In the genomic region with DNA sequence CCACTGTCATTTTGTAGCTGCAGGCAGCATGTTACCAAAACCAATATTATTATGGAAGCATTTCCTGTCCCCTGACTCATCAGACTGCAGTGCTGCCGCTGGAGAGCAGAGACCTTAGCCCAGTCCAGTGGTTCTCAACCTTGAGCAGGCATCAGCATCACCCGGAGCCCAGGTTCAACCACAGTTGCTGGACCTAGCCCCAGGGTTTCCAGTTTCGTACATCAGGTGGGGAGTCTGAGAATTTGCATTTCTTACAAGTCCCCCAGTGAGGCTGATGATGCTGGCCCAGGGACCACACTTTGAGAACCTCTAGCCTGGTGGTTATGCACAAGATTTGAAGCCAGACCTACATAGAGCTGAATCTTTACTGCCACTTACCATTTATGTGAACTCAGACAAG, we compare ENCODE assay signal across 17 cellular contexts. TPM values are rescaled to one million over a fixed set of nuclear protein-coding genes. Genes with fewer than 3 reads are reported as not detected.
DNase-seq lines count a peak whose midpoint lies in the region; ATAC-seq and TF ChIP-seq lines count a peak whose summit lies in the region.
"Had no signal": no experiment of that assay in that cellular context is flagged by ENCODE, and none has a peak within 500 bp of the region (broad histone marks: within the 10 kb centered on the region; RNA-seq: fewer than 3 reads in every experiment).

No MANE protein-coding gene starts in this region.

- peaks cover 2% of the 10 kb centered on the region for H3K9me3 Mint-ChIP-seq in activated CD8-positive, alpha-beta memory T cell treated with anti-CD3 and anti-CD28 coated beads, Interleukin-2, amount 10 ng/mL, durations not matched to agents 7 days and 5 days (ENCODE audit: low read depth)
- no peaks in the 10 kb centered on the region for H3K9me3 Mint-ChIP-seq in stimulated activated memory B cell treated with anti-CD40 and anti-IgM and Interleukin-4, amounts not matched to agents 10 μg/mL and 1 μg/mL and 100 μg/mL, for 72 hours
- H3K9me3 Mint-ChIP-seq: CD8-positive, alpha-beta T cell had no signal

- no peak for TF ChIP-seq CTCF in foreskin fibroblast (IDR thresholded peaks at IDR 0.05; ENCODE audit: low read depth, low read length)

- H3K4me1 Mint-ChIP-seq in activated CD8-positive, alpha-beta memory T cell treated with anti-CD3 and anti-CD28 coated beads, Interleukin-2, amount 10 ng/mL, durations not matched to agents 7 days and 5 days, result peaks cover 56% of the 10 kb centered on the region
- peaks cover 35% of the 10 kb centered on the region for H3K4me1 Mint-ChIP-seq in stimulated activated memory B cell treated with anti-CD40 and anti-IgM and Interleukin-4, amounts not matched to agents 10 μg/mL and 1 μg/mL and 100 μg/mL, for 72 hours

- peaks cover 29% of the 10 kb centered on the region for H3K36me3 Mint-ChIP-seq in activated CD8-positive, alpha-beta memory T cell treated with anti-CD3 and anti-CD28 coated beads, Interleukin-2, amount 10 ng/mL, durations not matched to agents 7 days and 5 days
- H3K36me3 Mint-ChIP-seq in stimulated activated memory B cell treated with anti-CD40 and anti-IgM and Interleukin-4, amounts not matched to agents 10 μg/mL and 1 μg/mL and 100 μg/mL, for 72 hours, result peaks cover 52% of the 10 kb centered on the region
- H3K36me3 Mint-ChIP-seq: CD8-positive, alpha-beta T cell had no signal

- H3K27me3 Mint-ChIP-seq in activated CD8-positive, alpha-beta memory T cell treated with anti-CD3 and anti-CD28 coated beads, Interleukin-2, amount 10 ng/mL, durations not matched to agents 7 days and 5 days, result no peaks in the 10 kb centered on the region
- H3K27me3 Mint-ChIP-seq in stimulated activated memory B cell treated with anti-CD40 and anti-IgM and Interleukin-4, amounts not matched to agents 10 μg/mL and 1 μg/mL and 100 μg/mL, for 72 hours, result no peaks in the 10 kb centered on the region
- H3K27me3 Mint-ChIP-seq: activated naive CD4-positive, alpha-beta T cell treated with anti-CD3 and anti-CD28 coated beads, Interleukin-2, amount 10 ng/mL, durations not matched to agents 7 days and 5 days had no signal

- no peak overlapping the region for H3K4me3 Mint-ChIP-seq in activated CD8-positive, alpha-beta memory T cell treated with anti-CD3 and anti-CD28 coated beads, Interleukin-2, amount 10 ng/mL, durations not matched to agents 7 days and 5 days
- no peak overlapping the region for H3K4me3 Mint-ChIP-seq in stimulated activated memory B cell treated with anti-CD40 and anti-IgM and Interleukin-4, amounts not matched to agents 10 μg/mL and 1 μg/mL and 100 μg/mL, for 72 hours
- H3K4me3 Mint-ChIP-seq: activated naive CD4-positive, alpha-beta T cell treated with anti-CD3 and anti-CD28 coated beads, Interleukin-2, amount 10 ng/mL, durations not matched to agents 7 days and 5 days; CD8-positive, alpha-beta T cell had no signal

- DNase-seq in activated CD8-positive, alpha-beta memory T cell treated with anti-CD3 and anti-CD28 coated beads, Interleukin-2, amount 10 ng/mL, durations not matched to agents 7 days and 5 days, result no peak
- no peak for DNase-seq in activated CD8-positive, alpha-beta memory T cell treated with anti-CD3 and anti-CD28 coated beads, Interleukin-2, amount 50 U/mL, for 4 hours
- DNase-seq in foreskin fibroblast (no peak), NCI-H187 treated with DMSO at 0.1 percent for 48 hours (lab: John Stamatoyannopoulos, UW) (no peak), germinal center (ENCODE audit: low spot score) (no peak)
- DNase-seq: activated naive CD4-positive, alpha-beta T cell treated with anti-CD3 and anti-CD28 coated beads, Interleukin-2, amount 10 ng/mL, durations not matched to agents 7 days and 5 days; CD8-positive, alpha-beta T cell; kidney; mucosa of descending colon; MV-4-11; testis had no signal

- CTCF ChIA-PET in activated CD8-positive, alpha-beta memory T cell treated with anti-CD3 and anti-CD28 coated beads, Interleukin-2, amount 10 ng/mL, durations not matched to agents 7 days and 5 days (lab: Charles Lee), result interaction anchor here (1.0 to 1.6 kb wide), 3 partner anchors 11 to 17 kb away, joined by 3 to 4 read pairs (median 3); no protein-coding TSS in a partner anchor

- no peak for ATAC-seq in activated CD8-positive, alpha-beta memory T cell treated with anti-CD3 and anti-CD28 coated beads, Interleukin-2, amount 10 ng/mL, durations not matched to agents 7 days and 5 days
- ATAC-seq in GM21723 (IDR thresholded peaks at IDR 0.05; ENCODE audit: unreplicated experiment), result peak; percentile 58
- peak; percentile 61 for ATAC-seq in HG03135 (IDR thresholded peaks at IDR 0.05; ENCODE audit: unreplicated experiment)
- ATAC-seq in stimulated activated memory B cell treated with anti-CD40 and anti-IgM and Interleukin-4, amounts not matched to agents 10 μg/mL and 1 μg/mL and 100 μg/mL, for 72 hours, result peak; percentile 39
- ATAC-seq: CD8-positive, alpha-beta T cell; mucosa of descending colon had no signal

- no peak overlapping the region for H3K4me3 ChIP-seq in foreskin fibroblast (ENCODE audit: low read depth in 1 of 2, low read length in 2 of 2)
- H3K4me3 ChIP-seq: mucosa of descending colon, testis had no signal

- H3K27ac Mint-ChIP-seq in activated CD8-positive, alpha-beta memory T cell treated with anti-CD3 and anti-CD28 coated beads, Interleukin-2, amount 10 ng/mL, durations not matched to agents 7 days and 5 days, result peak overlapping the region; percentile 85
- peak overlapping the region; percentile 40 for H3K27ac Mint-ChIP-seq in stimulated activated memory B cell treated with anti-CD40 and anti-IgM and Interleukin-4, amounts not matched to agents 10 μg/mL and 1 μg/mL and 100 μg/mL, for 72 hours
- H3K27ac Mint-ChIP-seq: activated naive CD4-positive, alpha-beta T cell treated with anti-CD3 and anti-CD28 coated beads, Interleukin-2, amount 10 ng/mL, durations not matched to agents 7 days and 5 days; CD8-positive, alpha-beta T cell had no signal

RNA-seq across cellular contexts. Expression of a gene that starts 47.3 kb away (rescaled TPM):
- total RNA-seq in activated CD8-positive, alpha-beta memory T cell treated with anti-CD3 and anti-CD28 coated beads, Interleukin-2, amount 10 ng/mL, durations not matched to agents 7 days and 5 days, result 1 to 10 TPM; 1.2 to 1.7 TPM
- total RNA-seq: bronchial epithelial cell, glomerular endothelial cell, SK-MEL-5 had no signal
